15 cellular contexts compared by ENCODE assay signal in genomic region chr6:123089223-123089622, GRCh38.
DNase-seq lines count a peak whose midpoint lies in the region; ATAC-seq, FAIRE-seq and TF ChIP-seq lines count a peak whose summit lies in the region.
"Had no signal": no experiment of that assay in that cellular context is flagged by ENCODE, and none has a peak within 500 bp of the region (broad histone marks: within the 10 kb centered on the region; RNA-seq: fewer than 3 reads in every experiment).

No MANE protein-coding gene starts in this region.

- H4K20me1 ChIP-seq in KMS-11 (ENCODE audit: insufficient read depth) (no peaks in the 10 kb centered on the region), endothelial cell of umbilical vein (replicated peaks; ENCODE audit: control insufficient read depth, extremely low read depth, insufficient read depth, low read length) (no peaks in the 10 kb centered on the region)

- BruUV-seq in endothelial cell of umbilical vein (replicated peaks; lab: Mats Ljungman, UMichigan): no TSS peak

- POLR2A ChIA-PET in endothelial cell of umbilical vein (lab: Charles Lee): no interaction called here

- H3K9ac ChIP-seq in KMS-11 (no peak overlapping the region), endothelial cell of umbilical vein (replicated peaks; ENCODE audit: extremely low read depth, insufficient read depth, low read length) (no peak overlapping the region)

- H3K79me2 ChIP-seq in KMS-11 (ENCODE audit: insufficient read depth, low read depth): no peaks in the 10 kb centered on the region
- H3K79me2 ChIP-seq in endothelial cell of umbilical vein (ENCODE audit: control insufficient read depth, insufficient read depth, low read length): no peaks in the 10 kb centered on the region

- intact Hi-C loops in endothelial cell of umbilical vein (cut with micrococcal nuclease) (no loop called here), posterior vena cava (cut with DNase I) (no loop called here)

- H2AFZ ChIP-seq in KMS-11 (ENCODE audit: low read depth) (peak overlapping the region; percentile 18; the same call in 1 of the 2 replicates), endothelial cell of umbilical vein (ENCODE audit: low read depth, low read length) (no peak overlapping the region)

- H3K4me1 ChIP-seq in KMS-11 (ENCODE audit: low read depth, poor library complexity, severe bottlenecking) (peaks cover 13% of the 10 kb centered on the region), endothelial cell of umbilical vein (ENCODE audit: control insufficient read depth, extremely low read depth, insufficient read depth, low read length) (peaks cover 15% of the 10 kb centered on the region)

- H3K9me3 ChIP-seq in endothelial cell of umbilical vein (replicated peaks; ENCODE audit: control insufficient read depth, insufficient read depth, low read length): no peaks in the 10 kb centered on the region

- TF ChIP-seq CTCF in KMS-11 (conservative IDR thresholded peaks at IDR 0.05; ENCODE audit: low read depth, low read length) (no peak), endothelial cell of umbilical vein (IDR thresholded peaks at IDR 0.05; ENCODE audit: extremely low read depth in 1 of 2, insufficient read depth in 1 of 2, low read depth in 1 of 2, low read length in 2 of 2) (no peak)

- H3K27ac ChIP-seq in KMS-11: peak overlapping the region; percentile 28; the same call in 1 of the 2 replicates
- H3K27ac ChIP-seq in endothelial cell of umbilical vein (ENCODE audit: insufficient read depth, low read depth, low read length): no peak overlapping the region

- H3K4me3 ChIP-seq in KMS-11 (IDR thresholded peaks at IDR 0.05; ENCODE audit: insufficient read depth, low read depth, low read length) (no peak overlapping the region), endothelial cell of umbilical vein (replicated peaks in 1 of 3; ENCODE audit: insufficient read depth in 1 of 3, low read depth in 1 of 3, low read length in 3 of 3) (no peak overlapping the region)

- H3K36me3 ChIP-seq in KMS-11 (ENCODE audit: insufficient read depth) (no peaks in the 10 kb centered on the region), endothelial cell of umbilical vein (ENCODE audit: control insufficient read depth in 2 of 2, extremely low read depth in 1 of 2, insufficient read depth in 2 of 2, low read length in 2 of 2) (no peaks in the 10 kb centered on the region)

- FAIRE-seq in endothelial cell of umbilical vein (lab: Jason Lieb, UNC): no peak
- FAIRE-seq: D721Med had no signal

- H3K4me2 ChIP-seq in KMS-11: peak overlapping the region; percentile 21; the same call in 1 of the 2 replicates
- H3K4me2 ChIP-seq in endothelial cell of umbilical vein (ENCODE audit: insufficient read depth, low read length): no peak overlapping the region

- no peak for ATAC-seq in HG02798 (IDR thresholded peaks at IDR 0.05; ENCODE audit: poor library complexity, unreplicated experiment)
- ATAC-seq: CD8-positive, alpha-beta T cell had no signal

- no peak for TF ChIP-seq POLR2A in endothelial cell of umbilical vein (IDR thresholded peaks at IDR 0.05; ENCODE audit: low read depth, low read length)

- H3K27me3 ChIP-seq in KMS-11 (ENCODE audit: insufficient read depth, low read depth): no peaks in the 10 kb centered on the region
- no peaks in the 10 kb centered on the region for H3K27me3 ChIP-seq in endothelial cell of umbilical vein (ENCODE audit: control insufficient read depth in 2 of 2, insufficient read depth in 2 of 2, low read length in 2 of 2)

- DNase-seq in NCI-H146 (lab: John Stamatoyannopoulos, UW) (peak; percentile 88), NCI-H510A treated with DMSO at 0.1 percent for 48 hours (lab: John Stamatoyannopoulos, UW) (peak; percentile 32), endothelial cell of umbilical vein (ENCODE audit: low read depth, low spot score) (peak; percentile 20), activated gamma-delta T cell treated with Interleukin-2 at 50 U/mL for 16 hours (no peak), posterior vena cava (ENCODE audit: low spot score) (no peak)
- DNase-seq: CD8-positive, alpha-beta T cell; Kasumi-1; NCI-H1436; NCI-H2227 treated with DMSO at 0.1 percent for 48 hours; NCI-H526 treated with DMSO at 0.1 percent for 48 hours; SIG-M5; T-helper 2 cell had no signal

- dilution Hi-C loops in endothelial cell of umbilical vein (cut with MboI; ENCODE audit: extremely low pct_ligation_motif_present, low sequenced_read_pairs): no loop called here

- H3K9me1 ChIP-seq in endothelial cell of umbilical vein (replicated peaks; ENCODE audit: control insufficient read depth, extremely low read depth, insufficient read depth, low read length): no peaks in the 10 kb centered on the region

- CTCF ChIA-PET in endothelial cell of umbilical vein (lab: Charles Lee): interaction anchor here (0.7 kb wide), 1 partner anchor 351 kb away, joined by 3 read pairs; no protein-coding TSS in a partner anchor

TF ChIP-seq in endothelial cell of umbilical vein, 7 proteins besides CTCF, POLR2A, EP300 and RAD21:
- TF ChIP-seq GATA2 (IDR thresholded peaks at IDR 0.05; ENCODE audit: insufficient read depth, insufficient read length, low read depth, low read length) (no peak), POLR2AphosphoS5 (IDR thresholded peaks at IDR 0.05; ENCODE audit: insufficient read depth, low read depth, low read length) (no peak), JUN (IDR thresholded peaks at IDR 0.05; ENCODE audit: borderline replicate concordance, insufficient read depth, insufficient read length, low read depth) (no peak), EZH2 (IDR thresholded peaks at IDR 0.05; ENCODE audit: borderline replicate concordance, low read depth, low read length, severe bottlenecking) (no peak), FOS (IDR thresholded peaks at IDR 0.05; ENCODE audit: borderline replicate concordance, insufficient read depth, low read length) (no peak), MAX (IDR thresholded peaks at IDR 0.05; ENCODE audit: insufficient read depth, insufficient read length) (no peak), MYC (IDR thresholded peaks at IDR 0.05; ENCODE audit: low read depth, low read length) (no peak)
TF ChIP-seq in endothelial cell of umbilical vein: peak in this region for 0.

Comparison
In these comparisons a context has a peak if more than half of its experiments do, and no peak if none do; other contexts are left out.
1. DNase-seq: peak in NCI-H146 (single experiment), NCI-H510A treated with DMSO at 0.1 percent for 48 hours (single experiment) and endothelial cell of umbilical vein (single experiment); none in activated gamma-delta T cell treated with Interleukin-2 at 50 U/mL for 16 hours (single experiment) and posterior vena cava (single experiment).